Comparison of ENCODE assay signal across 11 cellular contexts in genomic region chr1:184745929-184746583, GRCh38. TPM values are rescaled to one million over a fixed set of nuclear protein-coding genes. Genes with fewer than 3 reads are reported as not detected.
DNase-seq lines count a peak whose midpoint lies in the region; ATAC-seq, FAIRE-seq and TF ChIP-seq lines count a peak whose summit lies in the region.
"Had no signal": no experiment of that assay in that cellular context is flagged by ENCODE, and none has a peak within 500 bp of the region (broad histone marks: within the 10 kb centered on the region; RNA-seq: fewer than 3 reads in every experiment).

No MANE protein-coding gene starts in this region.

- ATAC-seq in right cardiac atrium (peak; percentile 49 to 60), HG03039 (IDR thresholded peaks at IDR 0.05; ENCODE audit: unreplicated experiment) (no peak)

- FAIRE-seq in GM19239 (lab: Jason Lieb, UNC): peak; percentile 86

- no peak overlapping the region for H3K27ac ChIP-seq in right cardiac atrium (ENCODE audit: low read length)
- H3K27ac ChIP-seq: suprapubic skin had no signal

- H3K27me3 Mint-ChIP-seq in CD14-positive monocyte (ENCODE audit: low read depth in 3 of 3) (no peaks in the 10 kb centered on the region), endothelial cell (ENCODE audit: unreplicated experiment) (no peaks in the 10 kb centered on the region)

- intact Hi-C loops in CD14-positive monocyte (cut with micrococcal nuclease) (no loop called here), right cardiac atrium (cut with DNase I) (no loop called here)

- TF ChIP-seq CTCF in CD14-positive monocyte (IDR thresholded peaks at IDR 0.05) (no peak), endothelial cell (IDR thresholded peaks at IDR 0.05; ENCODE audit: unreplicated experiment) (no peak)

- no peaks in the 10 kb centered on the region for H3K4me1 ChIP-seq in right cardiac atrium (ENCODE audit: control insufficient read depth, insufficient read depth, low read length)

- H3K27ac Mint-ChIP-seq in CD14-positive monocyte: peak overlapping the region in 6 of 7 donors; percentile 13 to 78 (median 59)
- H3K27ac Mint-ChIP-seq in endothelial cell (ENCODE audit: unreplicated experiment): no peak overlapping the region

- 35% methylated on average over 4 of the region's 4 CpGs for WGBS in right cardiac atrium

- H3K36me3 Mint-ChIP-seq in CD14-positive monocyte: peaks cover 15 to 31% of the 10 kb centered on the region in 2 donors
- no peaks in the 10 kb centered on the region for H3K36me3 Mint-ChIP-seq in endothelial cell (ENCODE audit: low read depth, unreplicated experiment)

- H3K9me3 ChIP-seq in right cardiac atrium (ENCODE audit: control insufficient read depth, low read length) (no peaks in the 10 kb centered on the region), MG63 (no peaks in the 10 kb centered on the region)
- H3K9me3 ChIP-seq: suprapubic skin had no signal

- peaks cover 7% of the 10 kb centered on the region for H3K36me3 ChIP-seq in MG63
- H3K36me3 ChIP-seq: suprapubic skin had no signal

- H3K4me3 Mint-ChIP-seq in CD14-positive monocyte: no peak overlapping the region
- no peak overlapping the region for H3K4me3 Mint-ChIP-seq in endothelial cell (ENCODE audit: unreplicated experiment)

- no peaks in the 10 kb centered on the region for H3K9me3 Mint-ChIP-seq in CD14-positive monocyte
- H3K9me3 Mint-ChIP-seq in endothelial cell (ENCODE audit: unreplicated experiment): no peaks in the 10 kb centered on the region

- H3K4me3 ChIP-seq in right cardiac atrium (ENCODE audit: low read length) (no peak overlapping the region), MG63 (no peak overlapping the region)
- H3K4me3 ChIP-seq: lung, suprapubic skin had no signal

- H3K4me1 Mint-ChIP-seq in CD14-positive monocyte: peaks cover 53% of the 10 kb centered on the region
- H3K4me1 Mint-ChIP-seq in endothelial cell (ENCODE audit: unreplicated experiment): no peaks in the 10 kb centered on the region

- H3K27me3 ChIP-seq in right cardiac atrium (ENCODE audit: control insufficient read depth, insufficient read depth): no peaks in the 10 kb centered on the region
- H3K27me3 ChIP-seq in MG63: no peaks in the 10 kb centered on the region
- H3K27me3 ChIP-seq: suprapubic skin had no signal

- no peak for DNase-seq in CD14-positive monocyte (ENCODE audit: low spot score)
- DNase-seq in GM19239 (ENCODE audit: insufficient read length, low spot score): no peak
- DNase-seq in SK-N-DZ (ENCODE audit: low spot score): peak; percentile 83
- no peak for DNase-seq in right cardiac atrium
- DNase-seq in NCI-H446 treated with DMSO at 0.1 percent for 48 hours (lab: John Stamatoyannopoulos, UW): no peak
- DNase-seq in endothelial cell (ENCODE audit: low spot score): no peak
- no peak for DNase-seq in MG63
- DNase-seq: NCI-H1436 treated with DMSO at 0.1 percent for 48 hours had no signal

RNA-seq across cellular contexts. Expression of gene EDEM3, which starts 8.6 kb away (rescaled TPM):
- 10 to 100 TPM; 18.0 to 21.9 TPM for polyA plus RNA-seq in CD14-positive monocyte
- polyA plus RNA-seq in SK-N-DZ (2014; cell fraction: cytosol; rRNA removed): 14.0 and 16.7 TPM in 2 replicates
- polyA plus RNA-seq in SK-N-DZ (2014; cell fraction: nucleus; rRNA removed): 15.9 and 17.3 TPM in 2 replicates
- 10 to 100 TPM; 19.2 to 26.1 (median 20.2) TPM for total RNA-seq in right cardiac atrium
- polyA plus RNA-seq in right cardiac atrium: 10.2 TPM
- 24.2 TPM for total RNA-seq in endothelial cell (ENCODE audit: unreplicated experiment)
- 17.9 and 20.0 TPM in 2 replicates for total RNA-seq in MG63 (2014; rRNA removed; shearing (Covaris generic); ENCODE audit: low replicate concordance)
